In the genomic region with DNA sequence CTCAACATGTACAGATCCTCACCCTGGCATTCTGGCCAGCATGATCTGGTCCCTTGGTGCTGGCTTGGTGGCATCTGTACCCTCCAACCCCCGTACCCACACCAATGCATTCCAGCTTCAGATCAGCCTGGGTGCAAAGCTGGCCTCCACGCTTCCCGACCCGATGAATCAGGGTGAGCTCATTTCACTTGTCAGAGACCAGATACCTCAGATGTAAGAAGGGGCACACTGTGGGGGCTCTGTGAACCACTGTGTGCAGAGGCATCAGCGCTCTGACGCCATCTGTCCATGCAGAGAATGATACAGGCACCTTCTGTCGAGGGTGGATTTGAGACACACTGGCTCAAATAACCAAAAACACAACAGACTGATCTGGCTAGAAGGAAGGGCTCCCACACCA, we compare ENCODE assay signal across 26 cellular contexts.
A peak's percentile ranks its signal among the peaks of the same experiment; 100 is the strongest.
DNase-seq lines count a peak whose midpoint lies in the region; FAIRE-seq and TF ChIP-seq lines count a peak whose summit lies in the region.
"Had no signal": no experiment of that assay in that cellular context is flagged by ENCODE, and none has a peak within 500 bp of the region (broad histone marks: within the 10 kb centered on the region; RNA-seq: fewer than 3 reads in every experiment).

No MANE protein-coding gene starts in this region.

- peak overlapping the region; percentile 1 for H3K9ac ChIP-seq in neuronal stem cell (ENCODE audit: low read depth, low read length, poor library complexity)
- H3K9ac ChIP-seq: KMS-11 had no signal

- no peak overlapping the region for H2BK12ac ChIP-seq in neuronal stem cell (ENCODE audit: low read length)

- H3K9me3 ChIP-seq in neuronal stem cell (replicated peaks in 1 of 2; ENCODE audit: control insufficient read depth in 2 of 2, insufficient read depth in 1 of 2, low read depth in 1 of 2, low read length in 2 of 2) (no peaks in the 10 kb centered on the region), small intestine (ENCODE audit: control insufficient read depth, low read depth) (no peaks in the 10 kb centered on the region)
- H3K9me3 ChIP-seq: gastroesophageal sphincter, neutrophil, psoas muscle, suprapubic skin, uterus had no signal

- H3K27ac ChIP-seq in brain microvascular endothelial cell (no peak overlapping the region), neuronal stem cell (replicated peaks; ENCODE audit: low read length) (no peak overlapping the region), small intestine (ENCODE audit: low read depth in 1 of 2, low read length in 1 of 2) (no peak overlapping the region)
- H3K27ac ChIP-seq: gastroesophageal sphincter, KMS-11, neutrophil, psoas muscle, suprapubic skin, uterus had no signal

- no peak for FAIRE-seq in small intestine (lab: Jason Lieb, UNC)
- FAIRE-seq: colon, D721Med, G401.6, keratinocyte had no signal

- no peak overlapping the region for H4K8ac ChIP-seq in neuronal stem cell (ENCODE audit: low read depth, low read length)

- no peak overlapping the region for H2BK120ac ChIP-seq in neuronal stem cell (ENCODE audit: low read depth, low read length)

- H3K4me1 ChIP-seq in neuronal stem cell (ENCODE audit: control insufficient read depth in 2 of 2, insufficient read depth in 1 of 2, low read depth in 1 of 2, low read length in 2 of 2) (no peaks in the 10 kb centered on the region), small intestine (ENCODE audit: control insufficient read depth in 2 of 2, insufficient read depth in 1 of 2, low read depth in 1 of 2, low read length in 1 of 2) (no peaks in the 10 kb centered on the region)
- H3K4me1 ChIP-seq: gastroesophageal sphincter, psoas muscle, uterus had no signal

- no peak overlapping the region for H3K4me2 ChIP-seq in neuronal stem cell (ENCODE audit: insufficient read depth, low read length, poor library complexity, severe bottlenecking)
- H3K4me2 ChIP-seq: KMS-11 had no signal

- WGBS in neuronal stem cell (ENCODE audit: extremely low coverage in 2 of 2, insufficient read length in 2 of 2, insufficient replicate concordance in 1 of 2), 2 donors: no CpG with 5 or more reads among the region's 7 CpGs
- WGBS in small intestine, 3 donors: 79 to 88% (median 84%) methylated on average over 7 of the region's 7 CpGs

- TF ChIP-seq CTCF in brain microvascular endothelial cell (IDR thresholded peaks at IDR 0.05; ENCODE audit: low read depth, low read length, missing control alignments): no peak

- no peaks in the 10 kb centered on the region for H3K27me3 ChIP-seq in brain microvascular endothelial cell (replicated peaks)
- peaks cover 0 to 49% (median 2%) of the 10 kb centered on the region in 3 experiments for H3K27me3 ChIP-seq in neuronal stem cell (ENCODE audit: control insufficient read depth in 3 of 3, insufficient read depth in 3 of 3, low read depth in 1 of 3, low read length in 3 of 3)
- H3K27me3 ChIP-seq in small intestine (ENCODE audit: control insufficient read depth in 2 of 2, insufficient read depth in 2 of 2, low read length in 2 of 2): no peaks in the 10 kb centered on the region
- H3K27me3 ChIP-seq: gastroesophageal sphincter, suprapubic skin, uterus had no signal

- H4K91ac ChIP-seq in neuronal stem cell (ENCODE audit: low read depth, low read length, poor library complexity): no peak overlapping the region

- H3K36me3 ChIP-seq in brain microvascular endothelial cell (replicated peaks) (no peaks in the 10 kb centered on the region), neuronal stem cell (replicated peaks in 1 of 2; ENCODE audit: control insufficient read depth in 2 of 2, insufficient read depth in 2 of 2, low read length in 2 of 2) (no peaks in the 10 kb centered on the region), small intestine (ENCODE audit: control insufficient read depth in 2 of 2, insufficient read depth in 2 of 2, low read length in 2 of 2) (no peaks in the 10 kb centered on the region)
- H3K36me3 ChIP-seq: gastroesophageal sphincter, neutrophil, suprapubic skin, uterus had no signal

- peak overlapping the region; percentile 1 for H2AK5ac ChIP-seq in neuronal stem cell (ENCODE audit: low read depth, low read length)

- DNase-seq in HCEC 1CT (peak; percentile 29), NCI-H524 treated with DMSO at 0.1 percent for 48 hours (lab: John Stamatoyannopoulos, UW) (peak; percentile 75), brain microvascular endothelial cell (peak; percentile 19), neuronal stem cell (ENCODE audit: low spot score) (no peak), activated gamma-delta T cell (lab: John Stamatoyannopoulos, UW) (no peak), small intestine (no peak), NCI-H2081 (lab: John Stamatoyannopoulos, UW) (no peak)
- no peak for DNase-seq in activated effector memory CD4-positive, alpha-beta T cell treated with anti-CD3 and anti-CD28 coated beads, Interleukin-2, amount 50 U/mL, for 16 hours
- DNase-seq: activated T-cell treated with anti-CD3 and anti-CD28 coated beads, Interleukin-2, amount 50 U/mL, for 72 hours; effector memory CD4-positive, alpha-beta T cell; H9; NCI-H1048; NCI-H2081 treated with DMSO at 0.1 percent for 48 hours; NCI-H510A treated with DMSO at 0.1 percent for 48 hours; psoas muscle; stimulated activated CD4-positive, alpha-beta T cell treated with anti-CD3 and anti-CD28 coated beads, Interleukin-1b, Interleukin-23, amount 100 ng/mL, for 48 hours; uterus had no signal

- H2BK15ac ChIP-seq in neuronal stem cell (ENCODE audit: low read length): no peak overlapping the region

- no peak overlapping the region for H2AFZ ChIP-seq in neuronal stem cell (ENCODE audit: low read length)

- no peak overlapping the region for H2BK5ac ChIP-seq in neuronal stem cell (ENCODE audit: low read length)

- no peaks in the 10 kb centered on the region for H3K79me1 ChIP-seq in neuronal stem cell (ENCODE audit: low read depth, low read length)

- no peak overlapping the region for H3K23ac ChIP-seq in neuronal stem cell (ENCODE audit: low read depth, low read length, poor library complexity)

- no peak overlapping the region for H3K4ac ChIP-seq in neuronal stem cell (ENCODE audit: low read length)

- peak overlapping the region; percentile 42 for H3K14ac ChIP-seq in neuronal stem cell (ENCODE audit: low read length)

- no peak overlapping the region for H3K18ac ChIP-seq in neuronal stem cell (ENCODE audit: low read length)

- in situ Hi-C loops in brain microvascular endothelial cell (cut with HindIII; ENCODE audit: low pct_ligation_motif_present, low sequenced_read_pairs): no loop called here

- no peak overlapping the region for H3K4me3 ChIP-seq in brain microvascular endothelial cell (ENCODE audit: low read depth, low read length)
- no peak overlapping the region for H3K4me3 ChIP-seq in neuronal stem cell (ENCODE audit: low read length in 2 of 2)
- no peak overlapping the region for H3K4me3 ChIP-seq in small intestine (ENCODE audit: low read depth in 1 of 2, low read length in 2 of 2)
- H3K4me3 ChIP-seq: gastroesophageal sphincter, lung, psoas muscle, suprapubic skin, uterus had no signal

Comparison
In these comparisons a context has a peak if more than half of its experiments do, and no peak if none do; other contexts are left out.
1. DNase-seq: peak in HCEC 1CT (single experiment), NCI-H524 treated with DMSO at 0.1 percent for 48 hours (single experiment) and brain microvascular endothelial cell (single experiment); none in neuronal stem cell (single experiment), activated effector memory CD4-positive, alpha-beta T cell treated with anti-CD3 and anti-CD28 coated beads, Interleukin-2, amount 50 U/mL, for 16 hours (single experiment), activated gamma-delta T cell (single experiment), small intestine (single experiment) and NCI-H2081 (0 of 2).